In genomic region chr14:74469548-74470518, GRCh38 we compare ENCODE assay signal across 18 cellular contexts. TPM values are rescaled to one million over a fixed set of nuclear protein-coding genes. Genes with fewer than 3 reads are reported as not detected.
DNase-seq lines count a peak whose midpoint lies in the region; ATAC-seq and TF ChIP-seq lines count a peak whose summit lies in the region.
"Had no signal": no experiment of that assay in that cellular context is flagged by ENCODE, and none has a peak within 500 bp of the region (broad histone marks: within the 10 kb centered on the region; RNA-seq: fewer than 3 reads in every experiment).

No MANE protein-coding gene starts in this region.

- DNase-seq in AG08395 (ENCODE audit: low spot score): peak; percentile 13
- DNase-seq in body of pancreas: no peak
- DNase-seq in medulla oblongata (ENCODE audit: extremely low spot score): peak; percentile 22
- DNase-seq in thoracic aorta (ENCODE audit: low spot score): no peak
- DNase-seq in NCI-H510A treated with DMSO at 0.1 percent for 48 hours (lab: John Stamatoyannopoulos, UW): no peak
- DNase-seq: COR-L47, KG1, NCI-H1092, NCI-H187 treated with DMSO at 0.1 percent for 48 hours, NCI-H446 treated with DMSO at 0.1 percent for 48 hours, NCI-H774 had no signal

- H3K27me3 ChIP-seq in body of pancreas (no peaks in the 10 kb centered on the region), thoracic aorta (replicated peaks; ENCODE audit: insufficient read depth) (no peaks in the 10 kb centered on the region)

- WGBS in body of pancreas, 2 donors: 73 to 74% methylated on average over 7 of the region's 7 CpGs

- intact Hi-C loops in body of pancreas (cut with DNase I): no loop called here

- H3K4me1 ChIP-seq in body of pancreas: no peaks in the 10 kb centered on the region
- peaks cover 20 to 44% of the 10 kb centered on the region in 2 donors for H3K4me1 ChIP-seq in thoracic aorta (ENCODE audit: control insufficient read depth in 1 of 2, low read depth in 2 of 2)

- no peak for TF ChIP-seq POLR2A in body of pancreas (IDR thresholded peaks at IDR 0.05)

- H3K4me3 ChIP-seq in body of pancreas (no peak overlapping the region), thoracic aorta (peak overlapping the region; percentile 14)

- ATAC-seq in body of pancreas: peak; percentile 33
- ATAC-seq in thoracic aorta (ENCODE audit: insufficient number of reproducible peaks, low FRiP score, low read depth): peak; percentile 52
- ATAC-seq in HG03280 (IDR thresholded peaks at IDR 0.05; ENCODE audit: unreplicated experiment): no peak
- no peak for ATAC-seq in HG03108 (IDR thresholded peaks at IDR 0.05; ENCODE audit: unreplicated experiment)
- no peak for ATAC-seq in HG03135 (IDR thresholded peaks at IDR 0.05; ENCODE audit: unreplicated experiment)
- ATAC-seq: HCT116, Panc1, Right ventricle myocardium inferior had no signal

- no peaks in the 10 kb centered on the region for H3K9me3 ChIP-seq in body of pancreas
- H3K9me3 ChIP-seq in thoracic aorta: no peaks in the 10 kb centered on the region

- TF ChIP-seq CTCF in body of pancreas (IDR thresholded peaks at IDR 0.05) (no peak), thoracic aorta (IDR thresholded peaks at IDR 0.05) (no peak)

- H3K36me3 ChIP-seq in body of pancreas (replicated peaks in 1 of 2; ENCODE audit: insufficient read depth in 1 of 2, low read depth in 2 of 2) (peaks cover 0 to 4% of the 10 kb centered on the region in 2 donors), thoracic aorta (no peaks in the 10 kb centered on the region)

- H3K27ac ChIP-seq in body of pancreas (no peak overlapping the region), thoracic aorta (peak overlapping the region; percentile 33 to 80)

RNA-seq across cellular contexts. Expression of gene NPC2, which starts 23.3 kb away (rescaled TPM):
- 100 to 1,000 TPM in 1 of 2 donors, 10 to 100 TPM in 1; 97.5 to 130 TPM for total RNA-seq in body of pancreas
- 100 to 1,000 TPM; 406 to 455 TPM for total RNA-seq in thoracic aorta

RNA-seq across cellular contexts. Expression of gene ISCA2, which starts 23.7 kb away (rescaled TPM):
- total RNA-seq in body of pancreas: 10 to 100 TPM in 1 of 2 donors, 1 to 10 TPM in 1; 4.3 to 17.6 TPM
- total RNA-seq in thoracic aorta: 10 to 100 TPM in 1 of 2 donors, 1 to 10 TPM in 1; 6.5 to 22.2 TPM

RNA-seq across cellular contexts. Expression of gene SYNDIG1L, which starts 43.8 kb away (rescaled TPM):
- total RNA-seq in body of pancreas (under 1 TPM in 1 of 2 donors, not detected in 1; 0.52 TPM), thoracic aorta (1 to 10 TPM in 1 of 2 donors, under 1 TPM in 1; 0.21 to 3.1 TPM)
- total RNA-seq: M059J, Right ventricle myocardium inferior had no signal

Comparison
In these comparisons a context has a peak if more than half of its experiments do, and no peak if none do; other contexts are left out.
1. DNase-seq: peak in AG08395 (single experiment) and medulla oblongata (single experiment); none in body of pancreas (0 of 4), thoracic aorta (single experiment) and NCI-H510A treated with DMSO at 0.1 percent for 48 hours (single experiment).
2. ATAC-seq: peak in body of pancreas (single experiment) and thoracic aorta (single experiment); none in HG03280 (single experiment), HG03108 (single experiment) and HG03135 (single experiment).
3. H3K27ac ChIP-seq: peak in thoracic aorta (2 of 2); none in body of pancreas (0 of 4).